21 cellular contexts compared by ENCODE assay signal in the genomic region with DNA sequence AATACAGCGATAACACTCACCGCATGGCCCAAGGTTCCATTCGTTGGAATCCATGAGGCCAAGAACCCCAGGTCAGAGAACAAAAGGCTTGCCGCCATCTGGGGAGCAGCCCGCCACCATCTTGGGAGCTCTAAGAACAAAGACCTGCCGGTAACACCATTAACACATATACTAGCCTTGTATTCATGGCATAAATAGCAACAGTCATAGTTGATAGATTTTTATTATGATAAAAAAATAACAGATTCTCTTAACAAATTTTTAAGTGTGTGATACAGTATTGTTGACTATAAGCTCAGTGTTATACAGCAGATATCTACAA.
DNase-seq lines count a peak whose midpoint lies in the region.
"Had no signal": no experiment of that assay in that cellular context is flagged by ENCODE, and none has a peak within 500 bp of the region (broad histone marks: within the 10 kb centered on the region; RNA-seq: fewer than 3 reads in every experiment).

No MANE protein-coding gene starts in this region.

- no peaks in the 10 kb centered on the region for H3K27me3 Mint-ChIP-seq in activated naive CD8-positive, alpha-beta T cell treated with anti-CD3 and anti-CD28 coated beads for 36 hours
- H3K27me3 Mint-ChIP-seq: CD4-positive, alpha-beta memory T cell had no signal

- no peaks in the 10 kb centered on the region for H3K9me3 Mint-ChIP-seq in activated naive CD8-positive, alpha-beta T cell treated with anti-CD3 and anti-CD28 coated beads for 36 hours
- H3K9me3 Mint-ChIP-seq: HFFc6; T-helper 2 cell treated with Interferon-gamma antibody and Interleukin-4, amounts not matched to agents 5 μg/mL and 100 μg/mL, for 36 hours had no signal

- no peaks in the 10 kb centered on the region for H3K4me1 Mint-ChIP-seq in activated naive CD8-positive, alpha-beta T cell treated with anti-CD3 and anti-CD28 coated beads for 36 hours
- H3K4me1 Mint-ChIP-seq: CD4-positive, alpha-beta memory T cell; H9; T-cell had no signal

- no peak overlapping the region for H3K27ac Mint-ChIP-seq in activated naive CD8-positive, alpha-beta T cell treated with anti-CD3 and anti-CD28 coated beads for 36 hours
- H3K27ac Mint-ChIP-seq: CD4-positive, alpha-beta memory T cell; H9; HFFc6; T-cell; T-helper 2 cell treated with Interferon-gamma antibody and Interleukin-4, amounts not matched to agents 5 μg/mL and 100 μg/mL, for 36 hours had no signal

- DNase-seq in NCI-H187 treated with DMSO at 0.1 percent for 48 hours (lab: John Stamatoyannopoulos, UW) (peak; percentile 13), NCI-H187 (lab: John Stamatoyannopoulos, UW) (no peak), NCI-H1930 (lab: John Stamatoyannopoulos, UW) (peak; percentile 27 to 33), NCI-H2227 treated with DMSO at 0.1 percent for 48 hours (lab: John Stamatoyannopoulos, UW) (peak; percentile 47), globus pallidus (ENCODE audit: low spot score) (no peak), SKM-1 (lab: John Stamatoyannopoulos, UW; ENCODE audit: unreplicated experiment) (no peak)
- no peak for DNase-seq in activated naive CD8-positive, alpha-beta T cell treated with anti-CD3 and anti-CD28 coated beads for 36 hours
- DNase-seq: 8988T; Caco-2; CD4-positive, alpha-beta memory T cell; DMS 273 treated with DMSO at 0.1 percent for 48 hours; DMS79 treated with DMSO at 0.1 percent for 48 hours; GM23248; H9; HFFc6; Kasumi-1; NCI-H1417 treated with DMSO at 0.1 percent for 48 hours; NCI-H524; NK-92 treated with Interleukin-12 subunit alpha and Interleukin-12 subunit beta, amount 100 ng/mL, for 24 hours; T-cell had no signal

- no peak overlapping the region for H3K4me3 Mint-ChIP-seq in activated naive CD8-positive, alpha-beta T cell treated with anti-CD3 and anti-CD28 coated beads for 36 hours
- H3K4me3 Mint-ChIP-seq: CD4-positive, alpha-beta memory T cell; H9; HFFc6; T-cell; T-helper 2 cell treated with Interferon-gamma antibody and Interleukin-4, amounts not matched to agents 5 μg/mL and 100 μg/mL, for 36 hours had no signal

- H3K36me3 Mint-ChIP-seq in activated naive CD8-positive, alpha-beta T cell treated with anti-CD3 and anti-CD28 coated beads for 36 hours: no peaks in the 10 kb centered on the region
- H3K36me3 Mint-ChIP-seq: CD4-positive, alpha-beta memory T cell; T-cell had no signal

Comparison
In these comparisons a context has a peak if more than half of its experiments do, and no peak if none do; other contexts are left out.
1. DNase-seq: peak in NCI-H187 treated with DMSO at 0.1 percent for 48 hours (single experiment), NCI-H1930 (2 of 2) and NCI-H2227 treated with DMSO at 0.1 percent for 48 hours (single experiment); none in NCI-H187 (0 of 2), activated naive CD8-positive, alpha-beta T cell treated with anti-CD3 and anti-CD28 coated beads for 36 hours (single experiment), globus pallidus (single experiment) and SKM-1 (single experiment).